ENCODE assay signal across 1 cellular context in the genomic region with DNA sequence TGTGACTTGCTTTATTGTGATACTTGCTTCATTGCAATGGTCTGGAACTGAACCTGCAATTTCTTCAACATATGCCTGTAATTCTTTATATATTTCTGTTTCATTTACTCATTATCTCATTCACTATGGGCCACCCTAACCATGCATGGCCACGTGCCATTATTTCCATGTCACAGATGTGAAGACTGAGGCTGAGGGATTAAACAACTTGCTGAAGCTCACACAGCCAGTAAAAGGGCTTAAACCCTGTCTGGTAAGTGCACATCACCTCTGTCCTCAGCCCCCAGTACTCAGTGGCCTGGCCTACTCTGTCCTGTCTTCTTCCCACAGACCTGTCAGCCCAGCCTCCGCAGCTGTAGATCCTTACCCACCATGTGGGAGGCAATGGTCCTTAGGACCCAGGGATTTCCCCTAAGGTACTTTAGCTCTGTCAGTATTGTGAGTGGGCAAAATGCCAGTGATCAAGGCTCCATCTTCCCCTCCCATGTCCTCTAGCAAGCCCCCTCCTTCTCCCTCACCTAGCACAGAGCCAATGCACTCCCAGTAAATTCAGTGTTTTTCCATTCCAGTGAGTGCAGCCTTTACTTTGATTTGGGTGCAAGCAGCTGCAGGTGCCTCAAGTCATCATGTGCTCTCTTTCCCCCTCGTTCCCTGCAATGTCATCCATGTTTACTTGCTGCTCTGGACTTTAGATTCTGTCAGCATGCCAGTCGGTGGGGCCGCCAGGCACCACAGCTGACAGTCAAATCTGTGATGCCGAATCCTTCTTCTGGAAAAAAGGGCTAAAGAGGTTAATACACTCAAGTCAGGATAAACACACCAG.
TF ChIP-seq lines count a peak whose summit lies in the region.

No MANE protein-coding gene starts in this region.

TF ChIP-seq in HepG2, 621 proteins besides CTCF, POLR2A, EP300 and RAD21 (continued from another document and continues in another):
- TF ChIP-seq PATZ1 (CRISPR knock-in tag; IDR thresholded peaks at IDR 0.05) (peak; percentile 69), ZKSCAN8 (CRISPR knock-in tag; IDR thresholded peaks at IDR 0.05; ENCODE audit: borderline replicate concordance) (peak; percentile 83; the same call in 1 of the 2 replicates), ZBTB4 (CRISPR knock-in tag; IDR thresholded peaks at IDR 0.05; ENCODE audit: borderline replicate concordance) (no peak), ZBTB42 (CRISPR knock-in tag; IDR thresholded peaks at IDR 0.05) (no peak), HOXD1 (CRISPR knock-in tag; IDR thresholded peaks at IDR 0.05) (peak; percentile 56), ZNF431 (CRISPR knock-in tag; IDR thresholded peaks at IDR 0.05; ENCODE audit: borderline replicate concordance, low read depth) (peak; percentile 82; the same call in 1 of the 2 replicates), CENPT (CRISPR knock-in tag; IDR thresholded peaks at IDR 0.05; ENCODE audit: low read depth) (no peak), GLI4 (CRISPR knock-in tag; IDR thresholded peaks at IDR 0.05; ENCODE audit: borderline replicate concordance) (no peak), SMAD1 (CRISPR knock-in tag; IDR thresholded peaks at IDR 0.05; ENCODE audit: borderline replicate concordance, low read depth) (peak; percentile 66; the same call in 1 of the 2 replicates), DMTF1 (CRISPR knock-in tag; IDR thresholded peaks at IDR 0.05) (no peak), ZNF496 (CRISPR knock-in tag; IDR thresholded peaks at IDR 0.05; ENCODE audit: insufficient replicate concordance) (no peak), ZNF512 (CRISPR knock-in tag; IDR thresholded peaks at IDR 0.05) (no peak), ZNF317 (CRISPR knock-in tag; IDR thresholded peaks at IDR 0.05) (peak; percentile 87), PRDM15 (CRISPR knock-in tag; IDR thresholded peaks at IDR 0.05) (0 out of 2 replicates have a peak, but pooled peaks have one; percentile 41), NCOA1 (CRISPR knock-in tag; IDR thresholded peaks at IDR 0.05) (no peak), ZNF773 (CRISPR knock-in tag; IDR thresholded peaks at IDR 0.05; ENCODE audit: borderline replicate concordance) (no peak), CREB3 (CRISPR knock-in tag; IDR thresholded peaks at IDR 0.05) (no peak), BHLHE40 (IDR thresholded peaks at IDR 0.05; ENCODE audit: low read length) (peak; percentile 59), KAT7 (CRISPR knock-in tag; IDR thresholded peaks at IDR 0.05; ENCODE audit: borderline replicate concordance) (peak; percentile 76; the same call in 1 of the 2 replicates), CHCHD3 (CRISPR knock-in tag; IDR thresholded peaks at IDR 0.05) (no peak), ZNF253 (CRISPR knock-in tag; IDR thresholded peaks at IDR 0.05; ENCODE audit: borderline replicate concordance) (no peak), RFX3 (CRISPR knock-in tag; IDR thresholded peaks at IDR 0.05) (no peak)
- TF ChIP-seq, protein P1, sequence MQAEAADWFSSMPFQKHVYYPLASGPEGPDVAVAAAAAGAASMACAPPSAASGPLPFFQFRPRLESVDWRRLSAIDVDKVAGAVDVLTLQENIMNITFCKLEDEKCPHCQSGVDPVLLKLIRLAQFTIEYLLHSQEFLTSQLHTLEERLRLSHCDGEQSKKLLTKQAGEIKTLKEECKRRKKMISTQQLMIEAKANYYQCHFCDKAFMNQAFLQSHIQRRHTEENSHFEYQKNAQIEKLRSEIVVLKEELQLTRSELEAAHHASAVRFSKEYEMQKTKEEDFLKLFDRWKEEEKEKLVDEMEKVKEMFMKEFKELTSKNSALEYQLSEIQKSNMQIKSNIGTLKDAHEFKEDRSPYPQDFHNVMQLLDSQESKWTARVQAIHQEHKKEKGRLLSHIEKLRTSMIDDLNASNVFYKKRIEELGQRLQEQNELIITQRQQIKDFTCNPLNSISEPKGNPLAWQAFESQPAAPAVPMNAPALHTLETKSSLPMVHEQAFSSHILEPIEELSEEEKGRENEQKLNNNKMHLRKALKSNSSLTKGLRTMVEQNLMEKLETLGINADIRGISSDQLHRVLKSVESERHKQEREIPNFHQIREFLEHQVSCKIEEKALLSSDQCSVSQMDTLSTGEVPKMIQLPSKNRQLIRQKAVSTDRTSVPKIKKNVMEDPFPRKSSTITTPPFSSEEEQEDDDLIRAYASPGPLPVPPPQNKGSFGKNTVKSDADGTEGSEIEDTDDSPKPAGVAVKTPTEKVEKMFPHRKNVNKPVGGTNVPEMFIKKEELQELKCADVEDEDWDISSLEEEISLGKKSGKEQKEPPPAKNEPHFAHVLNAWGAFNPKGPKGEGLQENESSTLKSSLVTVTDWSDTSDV (CRISPR knock-in tag; IDR thresholded peaks at IDR 0.05): no peak
- TF ChIP-seq, protein P2, sequence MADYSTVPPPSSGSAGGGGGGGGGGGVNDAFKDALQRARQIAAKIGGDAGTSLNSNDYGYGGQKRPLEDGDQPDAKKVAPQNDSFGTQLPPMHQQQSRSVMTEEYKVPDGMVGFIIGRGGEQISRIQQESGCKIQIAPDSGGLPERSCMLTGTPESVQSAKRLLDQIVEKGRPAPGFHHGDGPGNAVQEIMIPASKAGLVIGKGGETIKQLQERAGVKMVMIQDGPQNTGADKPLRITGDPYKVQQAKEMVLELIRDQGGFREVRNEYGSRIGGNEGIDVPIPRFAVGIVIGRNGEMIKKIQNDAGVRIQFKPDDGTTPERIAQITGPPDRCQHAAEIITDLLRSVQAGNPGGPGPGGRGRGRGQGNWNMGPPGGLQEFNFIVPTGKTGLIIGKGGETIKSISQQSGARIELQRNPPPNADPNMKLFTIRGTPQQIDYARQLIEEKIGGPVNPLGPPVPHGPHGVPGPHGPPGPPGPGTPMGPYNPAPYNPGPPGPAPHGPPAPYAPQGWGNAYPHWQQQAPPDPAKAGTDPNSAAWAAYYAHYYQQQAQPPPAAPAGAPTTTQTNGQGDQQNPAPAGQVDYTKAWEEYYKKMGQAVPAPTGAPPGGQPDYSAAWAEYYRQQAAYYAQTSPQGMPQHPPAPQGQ (CRISPR knock-in tag; IDR thresholded peaks at IDR 0.05; ENCODE audit: borderline replicate concordance): no peak
- TF ChIP-seq, protein P3, sequence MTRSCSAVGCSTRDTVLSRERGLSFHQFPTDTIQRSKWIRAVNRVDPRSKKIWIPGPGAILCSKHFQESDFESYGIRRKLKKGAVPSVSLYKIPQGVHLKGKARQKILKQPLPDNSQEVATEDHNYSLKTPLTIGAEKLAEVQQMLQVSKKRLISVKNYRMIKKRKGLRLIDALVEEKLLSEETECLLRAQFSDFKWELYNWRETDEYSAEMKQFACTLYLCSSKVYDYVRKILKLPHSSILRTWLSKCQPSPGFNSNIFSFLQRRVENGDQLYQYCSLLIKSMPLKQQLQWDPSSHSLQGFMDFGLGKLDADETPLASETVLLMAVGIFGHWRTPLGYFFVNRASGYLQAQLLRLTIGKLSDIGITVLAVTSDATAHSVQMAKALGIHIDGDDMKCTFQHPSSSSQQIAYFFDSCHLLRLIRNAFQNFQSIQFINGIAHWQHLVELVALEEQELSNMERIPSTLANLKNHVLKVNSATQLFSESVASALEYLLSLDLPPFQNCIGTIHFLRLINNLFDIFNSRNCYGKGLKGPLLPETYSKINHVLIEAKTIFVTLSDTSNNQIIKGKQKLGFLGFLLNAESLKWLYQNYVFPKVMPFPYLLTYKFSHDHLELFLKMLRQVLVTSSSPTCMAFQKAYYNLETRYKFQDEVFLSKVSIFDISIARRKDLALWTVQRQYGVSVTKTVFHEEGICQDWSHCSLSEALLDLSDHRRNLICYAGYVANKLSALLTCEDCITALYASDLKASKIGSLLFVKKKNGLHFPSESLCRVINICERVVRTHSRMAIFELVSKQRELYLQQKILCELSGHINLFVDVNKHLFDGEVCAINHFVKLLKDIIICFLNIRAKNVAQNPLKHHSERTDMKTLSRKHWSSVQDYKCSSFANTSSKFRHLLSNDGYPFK (CRISPR knock-in tag; IDR thresholded peaks at IDR 0.05; ENCODE audit: borderline replicate concordance): no peak
